In the genomic region with DNA sequence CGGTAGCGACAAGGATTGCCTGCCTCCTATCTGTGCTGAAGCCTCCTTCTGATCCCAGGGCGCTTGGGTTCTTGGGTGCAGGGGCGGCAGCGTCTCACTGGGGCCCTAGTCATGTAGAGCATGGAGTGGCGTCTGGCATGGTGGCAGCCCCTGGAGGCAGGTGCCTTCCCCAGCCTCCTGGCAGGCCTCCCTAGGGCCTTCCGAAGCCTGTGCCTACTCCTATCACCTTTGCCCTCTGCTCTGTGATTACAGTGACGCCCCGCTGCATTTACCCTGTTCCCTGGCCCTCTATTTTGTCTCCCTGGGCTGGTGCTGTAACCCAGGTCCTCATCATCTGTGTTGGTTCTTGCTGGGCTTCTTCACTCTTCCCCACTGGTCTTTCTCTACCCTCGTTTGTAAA, we compare ENCODE assay signal across 14 cellular contexts. TPM values are rescaled to one million over a fixed set of nuclear protein-coding genes. Genes with fewer than 3 reads are reported as not detected.
A peak's percentile ranks its signal among the peaks of the same experiment; 100 is the strongest.
DNase-seq lines count a peak whose midpoint lies in the region; ATAC-seq and TF ChIP-seq lines count a peak whose summit lies in the region.
"Had no signal": no experiment of that assay in that cellular context is flagged by ENCODE, and none has a peak within 500 bp of the region (broad histone marks: within the 10 kb centered on the region; RNA-seq: fewer than 3 reads in every experiment).

No MANE protein-coding gene starts in this region.

- H3T11ph ChIP-seq in H9 (ENCODE audit: low read length): no peak overlapping the region

- H3K36me3 ChIP-seq in esophagus squamous epithelium: peaks cover 0 to 7% (median 0%) of the 10 kb centered on the region in 3 donors
- H3K36me3 ChIP-seq: BLaER1 had no signal

- ATAC-seq in WTC11: no peak
- ATAC-seq: A549 had no signal

- peaks cover 8% of the 10 kb centered on the region; the same call in 1 of the 2 replicates for H3K79me2 ChIP-seq in H9 (ENCODE audit: insufficient read depth, low read length)

- TF ChIP-seq POLR2A in esophagus squamous epithelium (IDR thresholded peaks at IDR 0.05): no peak

- CTCF ChIA-PET in WTC11 (lab: Charles Lee): no interaction called here

- no peak overlapping the region for H2BK15ac ChIP-seq in H9 (ENCODE audit: low read depth, low read length)

- no peak overlapping the region for H2BK20ac ChIP-seq in H9 (ENCODE audit: low read depth, low read length, poor library complexity, severe bottlenecking)

- no peaks in the 10 kb centered on the region; the same call in 1 of the 2 replicates for H3K27me3 Mint-ChIP-seq in H9 (ENCODE audit: low read depth)
- H3K27me3 Mint-ChIP-seq in WTC11 (ENCODE audit: low read depth): no peaks in the 10 kb centered on the region

- H3K23ac ChIP-seq in H9 (ENCODE audit: insufficient read length, low read depth, low read length): no peak overlapping the region

- H3K9me3 Mint-ChIP-seq in H9 (no peaks in the 10 kb centered on the region), WTC11 (no peaks in the 10 kb centered on the region)

- peak overlapping the region in 2 of 4 donors; percentile 2 to 14 for H3K4me3 ChIP-seq in esophagus squamous epithelium
- H3K4me3 ChIP-seq in skin epidermis: peak overlapping the region in 1 of 7 experiments; percentile 15
- H3K4me3 ChIP-seq: A549, BLaER1 had no signal

- H4K8ac ChIP-seq in H9 (replicated peaks; ENCODE audit: insufficient read length, low read depth, low read length): no peak overlapping the region

- no peak overlapping the region for H4K5ac ChIP-seq in H9 (ENCODE audit: insufficient read length, low read depth, low read length)

- DNase-seq in H9: no peak
- no peak for DNase-seq in WTC11 (ENCODE audit: low spot score)
- no peak for DNase-seq in esophagus squamous epithelium (lab: John Stamatoyannopoulos, UW)
- no peak for DNase-seq in superior temporal gyrus (ENCODE audit: extremely low spot score)
- no peak for DNase-seq in hypothalamus (lab: John Stamatoyannopoulos, UW)
- DNase-seq in NCI-H2227 (lab: John Stamatoyannopoulos, UW; ENCODE audit: unreplicated experiment): no peak
- DNase-seq: KG1, MV-4-11, NCI-H1694 treated with DMSO at 0.1 percent for 48 hours, NCI-H510A treated with DMSO at 0.1 percent for 48 hours, SIG-M5 had no signal

- H3K4me1 ChIP-seq in H9 (ENCODE audit: insufficient read depth, low read length) (no peaks in the 10 kb centered on the region), esophagus squamous epithelium (peaks cover 11 to 67% (median 19%) of the 10 kb centered on the region in 3 donors)
- H3K4me1 ChIP-seq: BLaER1 had no signal

- H3K4me2 ChIP-seq in H9 (ENCODE audit: insufficient read depth, insufficient read length, low read length): no peak overlapping the region
- H3K4me2 ChIP-seq: A549, BLaER1 had no signal

- no peak for TF ChIP-seq CTCF in H9 (conservative IDR thresholded peaks at IDR 0.05)
- TF ChIP-seq CTCF in WTC11 (IDR thresholded peaks at IDR 0.05): no peak
- no peak for TF ChIP-seq CTCF in esophagus squamous epithelium (IDR thresholded peaks at IDR 0.05)

- H3K4me3 Mint-ChIP-seq in H9 (no peak overlapping the region), WTC11 (no peak overlapping the region)

- no peak overlapping the region for H3K9ac ChIP-seq in H9 (ENCODE audit: extremely low read depth, insufficient read length, low read length)
- H3K9ac ChIP-seq: BLaER1 had no signal

- no peak overlapping the region for H2BK120ac ChIP-seq in H9 (ENCODE audit: low read depth, low read length, poor library complexity, severe bottlenecking)

- no peak overlapping the region for H3K56ac ChIP-seq in H9 (ENCODE audit: insufficient read length, low read depth, low read length)

- no peak overlapping the region for H3K18ac ChIP-seq in H9 (ENCODE audit: insufficient read length, low read depth, low read length)

- POLR2A ChIA-PET in WTC11 (lab: Charles Lee): no interaction called here

- WGBS in H9 (ENCODE audit: extremely low coverage, insufficient read length, low lambda C conversion rate): no CpG with 5 or more reads among the region's 10 CpGs
- WGBS in esophagus squamous epithelium, 2 donors: 45 to 70% methylated on average over 6 to 10 of the region's 10 CpGs

- H3K27me3 ChIP-seq in H9 (ENCODE audit: insufficient read depth, low read length) (no peaks in the 10 kb centered on the region), esophagus squamous epithelium (no peaks in the 10 kb centered on the region)
- H3K27me3 ChIP-seq: BLaER1 had no signal

- no peak overlapping the region for H3K4ac ChIP-seq in H9 (ENCODE audit: low read depth, low read length)

- intact Hi-C loops in esophagus squamous epithelium (cut with DNase I): loop anchor here (5.0 kb wide), 1 partner anchor 75 kb away; the partner anchor contains the start of gene TENT4A

- H3K27ac ChIP-seq in H9 (ENCODE audit: insufficient read length, low read depth, low read length) (no peak overlapping the region), esophagus squamous epithelium (peak overlapping the region; percentile 88 to 96 (median 91)), skin epidermis (peak overlapping the region in 19 of 21 experiments; percentile 7 to 99 (median 55))
- H3K27ac ChIP-seq: A549, BLaER1 had no signal

- H4K91ac ChIP-seq in H9 (ENCODE audit: insufficient read length, low read depth, low read length): no peak overlapping the region

- H2AK5ac ChIP-seq in H9 (ENCODE audit: insufficient read length, low read length): no peak overlapping the region

- no peaks in the 10 kb centered on the region for H3K79me1 ChIP-seq in H9 (ENCODE audit: insufficient read depth, low read depth, low read length, poor library complexity, severe bottlenecking)

- peaks cover 3% of the 10 kb centered on the region for H3K23me2 ChIP-seq in H9 (ENCODE audit: insufficient read length, low read depth, low read length, poor library complexity, severe bottlenecking)

- H3K36me3 Mint-ChIP-seq in H9 (ENCODE audit: insufficient read depth in 1 of 3, low read depth in 3 of 3): peaks cover 3 to 6% (median 4%) of the 10 kb centered on the region in 3 experiments; a peak in 6 of 7 replicates
- peaks cover 8% of the 10 kb centered on the region for H3K36me3 Mint-ChIP-seq in WTC11

- no peak overlapping the region for H2BK5ac ChIP-seq in H9 (ENCODE audit: insufficient read length, low read length)

- no peak overlapping the region for H2AFZ ChIP-seq in H9 (ENCODE audit: low read length)

- no peak overlapping the region for H2BK12ac ChIP-seq in H9 (ENCODE audit: insufficient read length, low read depth, low read length)

- H3K4me1 Mint-ChIP-seq in H9: peaks cover 15 to 20% of the 10 kb centered on the region in 2 experiments
- peaks cover 10% of the 10 kb centered on the region for H3K4me1 Mint-ChIP-seq in WTC11

- H3K27ac Mint-ChIP-seq in H9 (peak overlapping the region in 2 of 3 experiments; percentile 76 to 81; a peak in 1 of 7 replicates), WTC11 (peak overlapping the region; percentile 37; the same call in 1 of the 2 replicates)

- H3K9me3 ChIP-seq in H9 (ENCODE audit: control insufficient read depth, low read depth, low read length) (no peaks in the 10 kb centered on the region), esophagus squamous epithelium (no peaks in the 10 kb centered on the region)
- H3K9me3 ChIP-seq: A549, BLaER1 had no signal

- H4K20me1 ChIP-seq in H9 (ENCODE audit: control insufficient read depth, insufficient read depth, insufficient read length): no peaks in the 10 kb centered on the region

- H3K14ac ChIP-seq in H9 (ENCODE audit: insufficient read depth, low read length): no peak overlapping the region

TF ChIP-seq in WTC11, 78 proteins besides CTCF, POLR2A, EP300 and RAD21 (continues in another document):
- TF ChIP-seq PRRX2 (CRISPR knock-in tag; IDR thresholded peaks at IDR 0.05) (no peak), NFE2L1 (CRISPR knock-in tag; IDR thresholded peaks at IDR 0.05) (no peak), SOX15 (CRISPR knock-in tag; IDR thresholded peaks at IDR 0.05) (no peak), E2F5 (CRISPR knock-in tag; IDR thresholded peaks at IDR 0.05) (no peak), ERG (CRISPR knock-in tag; IDR thresholded peaks at IDR 0.05) (no peak), ZBTB43 (CRISPR knock-in tag; IDR thresholded peaks at IDR 0.05) (no peak), NR3C1 (CRISPR knock-in tag; conservative IDR thresholded peaks at IDR 0.05; ENCODE audit: low read depth) (no peak), OVOL2 (CRISPR knock-in tag; IDR thresholded peaks at IDR 0.05; ENCODE audit: borderline replicate concordance) (no peak)

RNA-seq across cellular contexts. Expression of gene SRD5A1, which starts 3.8 kb away (rescaled TPM):
- total RNA-seq in H9 (2021): 29.9 and 31.3 TPM in 2 replicates
- 36.9 to 42.6 TPM (median 41.6 TPM) in 3 replicates for total RNA-seq in WTC11 (2021)
- total RNA-seq in esophagus squamous epithelium: 100 to 1,000 TPM in 1 of 4 donors, 10 to 100 TPM in 3; 34.1 to 126 (median 80.1) TPM

RNA-seq across cellular contexts. Expression of gene NSUN2, which starts 4.2 kb away (rescaled TPM):
- total RNA-seq in H9 (2021) (115 and 116 TPM in 2 replicates), WTC11 (2021) (73.3 to 88.4 TPM (median 74.9 TPM) in 3 replicates), esophagus squamous epithelium (10 to 100 TPM; 37.7 to 65.8 (median 49.0) TPM)
